18 cellular contexts compared by ENCODE assay signal in genomic region chr10:110045772-110046171, GRCh38.
"Had no signal": no experiment of that assay in that cellular context is flagged by ENCODE, and none has a peak within 500 bp of the region (broad histone marks: within the 10 kb centered on the region; RNA-seq: fewer than 3 reads in every experiment).

No MANE protein-coding gene starts in this region.

- H3K4me1 Mint-ChIP-seq: nephron progenitor cell had no signal

- ATAC-seq: body of pancreas, gastrocnemius medialis, heart right ventricle, left lobe of liver, mucosa of descending colon, T-helper 17 cell, WTC11 had no signal

- H3K27me3 ChIP-seq: body of pancreas, gastrocnemius medialis, heart right ventricle, stomach had no signal

- H3K27ac ChIP-seq: body of pancreas, gastrocnemius medialis, heart right ventricle, stomach, thoracic aorta had no signal

- H3K27ac Mint-ChIP-seq: nephron progenitor cell, WTC11 had no signal

- H3K4me3 Mint-ChIP-seq: nephron progenitor cell, T-helper 17 cell, WTC11 had no signal

- H3K27me3 Mint-ChIP-seq: T-helper 17 cell had no signal

- H3K9me3 ChIP-seq: gastrocnemius medialis had no signal

- DNase-seq: activated CD8-positive, alpha-beta memory T cell treated with anti-CD3 and anti-CD28 coated beads, Interleukin-2, amount 50 U/mL, for 48 hours; activated gamma-delta T cell treated with Interleukin-2 at 50 U/mL for 16 hours; body of pancreas; central memory CD4-positive, alpha-beta T cell; cortex of kidney; effector CD8-positive, alpha-beta T cell; gastrocnemius medialis; heart right ventricle; islet precursor cell; mucosa of descending colon; nephron progenitor cell; stimulated activated CD4-positive, alpha-beta T cell treated with anti-CD3 and anti-CD28 coated beads, Interleukin-4, amount 100 ng/mL, for 1 hour; stimulated activated CD8-positive, alpha-beta memory T cell treated with anti-CD3 and anti-CD28 coated beads, Interleukin-4, amount 100 ng/mL, for 48 hours; stomach; T-helper 17 cell had no signal
